10 cellular contexts compared by ENCODE assay signal in the genomic region with DNA sequence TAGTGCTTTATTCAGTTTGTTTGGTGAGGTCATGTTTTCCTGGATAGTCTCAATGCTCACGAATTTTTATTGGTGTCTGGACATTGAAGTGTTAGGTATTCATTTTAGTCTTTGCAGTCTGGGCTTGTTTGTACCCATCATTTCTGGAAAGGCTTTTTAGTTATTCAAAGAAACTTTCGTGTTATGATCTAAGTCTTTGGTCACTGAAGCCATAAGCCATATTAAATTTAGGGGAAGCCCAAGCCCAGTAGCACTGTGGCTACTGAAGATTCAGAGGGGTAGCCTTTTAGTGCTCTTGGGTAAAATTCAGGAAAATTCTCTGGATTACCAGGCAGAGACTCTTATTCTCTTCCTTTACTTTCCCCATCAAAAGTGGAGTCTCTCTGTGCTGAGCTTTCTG. TPM values are rescaled to one million over a fixed set of nuclear protein-coding genes. Genes with fewer than 3 reads are reported as not detected.
"Had no signal": no experiment of that assay in that cellular context is flagged by ENCODE, and none has a peak within 500 bp of the region (broad histone marks: within the 10 kb centered on the region; RNA-seq: fewer than 3 reads in every experiment).

No MANE protein-coding gene starts in this region.

- H3K36me3 ChIP-seq: HAP-1 had no signal

- H3K27ac ChIP-seq: GM23248 had no signal

- H3K4me3 ChIP-seq: GM23248, HAP-1, K562 had no signal

- H3K9me3 ChIP-seq: HAP-1 had no signal

- H2AFZ ChIP-seq: GM23248 had no signal

- DNase-seq: GM23248, GOT3, H7, HFFc6, IMR-90, KG1 had no signal

- ATAC-seq: HCT116, K562 had no signal

- H3K4me1 ChIP-seq: HAP-1 had no signal

- H3K9ac ChIP-seq: GM23248 had no signal

RNA-seq across cellular contexts. Expression of a gene that starts 56.2 kb away (rescaled TPM):
- total RNA-seq: GM23248, HT-29, IMR-90, K562 had no signal
